9 cellular contexts compared by ENCODE assay signal in genomic region chr2:74079522-74080341, GRCh38.
DNase-seq lines count a peak whose midpoint lies in the region; ATAC-seq and TF ChIP-seq lines count a peak whose summit lies in the region.
"Had no signal": no experiment of that assay in that cellular context is flagged by ENCODE, and none has a peak within 500 bp of the region (broad histone marks: within the 10 kb centered on the region; RNA-seq: fewer than 3 reads in every experiment).

No MANE protein-coding gene starts in this region.

- H3K27me3 ChIP-seq in AG04450 (ENCODE audit: control insufficient read depth, insufficient read depth, low read length) (no peaks in the 10 kb centered on the region), PC-3 (ENCODE audit: low read length) (no peaks in the 10 kb centered on the region)
- H3K27me3 ChIP-seq: neural progenitor cell had no signal

- no peaks in the 10 kb centered on the region for H3K9me3 Mint-ChIP-seq in immature natural killer cell
- H3K9me3 Mint-ChIP-seq: neural progenitor cell had no signal

- TF ChIP-seq CTCF in AG04450 (IDR thresholded peaks at IDR 0.05; ENCODE audit: low read depth, low read length) (no peak), PC-3 (conservative IDR thresholded peaks at IDR 0.05; ENCODE audit: low read depth, low read length) (no peak)

- no peak overlapping the region for H3K4me2 ChIP-seq in PC-3 (ENCODE audit: low read length)
- H3K4me2 ChIP-seq: neural progenitor cell had no signal

- no peaks in the 10 kb centered on the region for H3K9me3 ChIP-seq in AG04450 (ENCODE audit: control insufficient read depth, insufficient read depth, low read length)
- no peaks in the 10 kb centered on the region for H3K9me3 ChIP-seq in T-helper 17 cell (ENCODE audit: control insufficient read depth, low read length, poor library complexity, severe bottlenecking)
- H3K9me3 ChIP-seq in PC-3 (ENCODE audit: low read length), result no peaks in the 10 kb centered on the region

- H3K4me1 Mint-ChIP-seq in T-helper 17 cell (peaks cover 13% of the 10 kb centered on the region), immature natural killer cell (peaks cover 0 to 20% of the 10 kb centered on the region in 2 donors)
- H3K4me1 Mint-ChIP-seq: neural progenitor cell had no signal

- H3K36me3 Mint-ChIP-seq in T-helper 17 cell (ENCODE audit: low read depth) (peaks cover 8% of the 10 kb centered on the region), immature natural killer cell (peaks cover 14 to 24% (median 17%) of the 10 kb centered on the region in 3 donors)

- H3K4me3 ChIP-seq in AG04450 (ENCODE audit: low read depth, low read length), result no peak overlapping the region
- H3K4me3 ChIP-seq in PC-3 (ENCODE audit: low read length), result no peak overlapping the region
- H3K4me3 ChIP-seq: neural progenitor cell had no signal

- CTCF ChIA-PET in AG04450 (lab: Charles Lee) (interaction anchor here (0.6 to 1.5 kb wide), 3 partner anchors 41 to 259 kb away, joined by 3 to 6 read pairs (median 3); no protein-coding TSS in a partner anchor), PC-3 (lab: Charles Lee) (no interaction called here)

- peak; percentile 90 for ATAC-seq in GM19351 (IDR thresholded peaks at IDR 0.05; ENCODE audit: unreplicated experiment)
- ATAC-seq in HG03064 (IDR thresholded peaks at IDR 0.05; ENCODE audit: low read depth, unreplicated experiment), result peak; percentile 58
- no peak for ATAC-seq in T-helper 17 cell
- ATAC-seq in PC-3, result no peak

- intact Hi-C loops in PC-3 (cut with micrococcal nuclease), result no loop called here

- peaks cover 8% of the 10 kb centered on the region; the same call in 1 of the 2 replicates for H3K36me3 ChIP-seq in PC-3 (ENCODE audit: low read depth, low read length)
- H3K36me3 ChIP-seq: neural progenitor cell had no signal

- no peaks in the 10 kb centered on the region for H3K79me2 ChIP-seq in PC-3 (ENCODE audit: low read length)

- H3K4me1 ChIP-seq in PC-3 (ENCODE audit: insufficient read depth, low read length), result no peaks in the 10 kb centered on the region
- H3K4me1 ChIP-seq: neural progenitor cell had no signal

- H3F3A ChIP-seq in PC-3 (ENCODE audit: low read length, unreplicated experiment), result no peaks in the 10 kb centered on the region

- BruUV-seq in PC-3 (replicated peaks; lab: Mats Ljungman, UMichigan), result no TSS peak

- H4K20me1 ChIP-seq in PC-3 (ENCODE audit: low read length), result no peaks in the 10 kb centered on the region

- H3K9me2 ChIP-seq in PC-3 (replicated peaks; ENCODE audit: low read length), result no peaks in the 10 kb centered on the region

- no peak overlapping the region for H3K9ac ChIP-seq in PC-3 (ENCODE audit: low read length)
- H3K9ac ChIP-seq: neural progenitor cell had no signal

- DNase-seq in AG04450 (ENCODE audit: low read depth, low spot score) (no peak), T-helper 17 cell (no peak), immature natural killer cell (no peak), GF-D8 (lab: John Stamatoyannopoulos, UW) (no peak), SHP77 (lab: John Stamatoyannopoulos, UW) (no peak), PC-3 (no peak)

- H3K27me3 Mint-ChIP-seq in T-helper 17 cell, result no peaks in the 10 kb centered on the region
- peaks cover 0 to 5% (median 2%) of the 10 kb centered on the region in 3 donors for H3K27me3 Mint-ChIP-seq in immature natural killer cell (ENCODE audit: low read depth in 3 of 3)

- no peak overlapping the region for H3K4me3 Mint-ChIP-seq in T-helper 17 cell
- H3K4me3 Mint-ChIP-seq in immature natural killer cell, result no peak overlapping the region
- H3K4me3 Mint-ChIP-seq: neural progenitor cell had no signal

- peak overlapping the region; percentile 3 for H3K27ac ChIP-seq in AG04450 (ENCODE audit: low read depth, low read length)
- H3K27ac ChIP-seq in PC-3 (ENCODE audit: low read length), result no peak overlapping the region
- H3K27ac ChIP-seq: neural progenitor cell had no signal

- no peak overlapping the region for H2AFZ ChIP-seq in PC-3 (ENCODE audit: low read length)
- H2AFZ ChIP-seq: neural progenitor cell had no signal

- H3K27ac Mint-ChIP-seq in T-helper 17 cell (peak overlapping the region; percentile 16), immature natural killer cell (peak overlapping the region in 2 of 6 donors; percentile 15 to 37)
- H3K27ac Mint-ChIP-seq: neural progenitor cell had no signal

- POLR2A ChIA-PET in AG04450 (lab: Yijun Ruan, JAX) (interaction anchor here (0.5 kb wide), 1 partner anchor 885 kb away, joined by 3 read pairs; no protein-coding TSS in a partner anchor), PC-3 (lab: Charles Lee; ENCODE audit: unreplicated experiment) (no interaction called here)

Comparison
In these comparisons a context has a peak if more than half of its experiments do, and no peak if none do; other contexts are left out.
1. ATAC-seq: peak in GM19351 (single experiment) and HG03064 (single experiment); none in T-helper 17 cell (single experiment) and PC-3 (single experiment).